In genomic region chr9:123063172-123063508, GRCh38 we compare ENCODE assay signal across 23 cellular contexts. TPM values are rescaled to one million over a fixed set of nuclear protein-coding genes. Genes with fewer than 3 reads are reported as not detected.
DNase-seq lines count a peak whose midpoint lies in the region; TF ChIP-seq lines count a peak whose summit lies in the region.
"Had no signal": no experiment of that assay in that cellular context is flagged by ENCODE, and none has a peak within 500 bp of the region (broad histone marks: within the 10 kb centered on the region; RNA-seq: fewer than 3 reads in every experiment).

No MANE protein-coding gene starts in this region.

- H3K18ac ChIP-seq in mesenchymal stem cell (ENCODE audit: low read depth in 1 of 2, low read length in 2 of 2) = no peak overlapping the region

- H2BK5ac ChIP-seq in mesenchymal stem cell (ENCODE audit: low read depth, low read length, poor library complexity, severe bottlenecking) = no peak overlapping the region

- peaks cover 22 to 31% (median 26%) of the 10 kb centered on the region in 3 donors for H3K36me3 Mint-ChIP-seq in immature natural killer cell

- H2AFZ ChIP-seq in mesenchymal stem cell (ENCODE audit: low read depth, low read length) = no peak overlapping the region

- DNase-seq in AG09309 (ENCODE audit: low read depth) (peak; percentile 35), NCI-H226 (peak; percentile 51), cardiac fibroblast (ENCODE audit: low read depth in 2 of 2) (peak; percentile 42 to 55), mesenchymal stem cell (peak; percentile 35), erythroblast (lab: John Stamatoyannopoulos, UW) (no peak), GF-D8 (lab: John Stamatoyannopoulos, UW) (no peak), NCI-H446 (lab: John Stamatoyannopoulos, UW) (no peak), immature natural killer cell (no peak)
- DNase-seq: ACHN; activated T-cell treated with anti-CD3 and anti-CD28 coated beads, Interleukin-2, amount 50 U/mL, for 48 hours; effector memory CD8-positive, alpha-beta T cell; foreskin melanocyte; H9; NCI-H1048; NCI-H748 treated with DMSO at 0.1 percent for 48 hours; OCI-M1; retina; SHP77 treated with DMSO at 0.1 percent for 48 hours; trophoblast cell had no signal

- no peak overlapping the region for H3K4ac ChIP-seq in mesenchymal stem cell (ENCODE audit: low read depth in 1 of 2, low read length in 2 of 2)

- peaks cover 2 to 47% of the 10 kb centered on the region in 2 experiments for H3K36me3 ChIP-seq in mesenchymal stem cell (ENCODE audit: control insufficient read depth in 1 of 2, insufficient read depth in 2 of 2, low read depth in 1 of 2, low read length in 2 of 2)

- no peaks in the 10 kb centered on the region for H3K4me1 Mint-ChIP-seq in immature natural killer cell
- H3K4me1 Mint-ChIP-seq: activated naive CD4-positive, alpha-beta T cell treated with anti-CD3 and anti-CD28 coated beads, Interleukin-2, amount 50 U/mL, for 24 hours; central memory CD8-positive, alpha-beta T cell had no signal

- H2AK5ac ChIP-seq in mesenchymal stem cell (ENCODE audit: low read length, severe bottlenecking) = no peak overlapping the region

- H3K27ac ChIP-seq in mesenchymal stem cell (ENCODE audit: low read length, poor library complexity, severe bottlenecking) = peak overlapping the region; percentile 61
- H3K27ac ChIP-seq: KMS-11 had no signal

- H2BK12ac ChIP-seq in mesenchymal stem cell (ENCODE audit: low read length in 2 of 2) = no peak overlapping the region

- no peak overlapping the region for H3K27ac Mint-ChIP-seq in immature natural killer cell
- H3K27ac Mint-ChIP-seq: activated naive CD4-positive, alpha-beta T cell treated with anti-CD3 and anti-CD28 coated beads, Interleukin-2, amount 50 U/mL, for 24 hours; effector memory CD8-positive, alpha-beta T cell; mesothelial cell of epicardium had no signal

- no peak overlapping the region for H4K8ac ChIP-seq in mesenchymal stem cell (ENCODE audit: low read length)

- H4K91ac ChIP-seq in mesenchymal stem cell (ENCODE audit: low read length) = no peak overlapping the region

- H3K4me1 ChIP-seq in mesenchymal stem cell (ENCODE audit: control insufficient read depth, insufficient read depth, low read depth, low read length) = peaks cover 5% of the 10 kb centered on the region

- no peak overlapping the region for H2BK15ac ChIP-seq in mesenchymal stem cell (ENCODE audit: low read depth, poor library complexity, severe bottlenecking)

- peaks cover 0 to 6% (median 0%) of the 10 kb centered on the region in 3 donors for H3K27me3 Mint-ChIP-seq in immature natural killer cell (ENCODE audit: low read depth in 3 of 3)
- H3K27me3 Mint-ChIP-seq: activated naive CD4-positive, alpha-beta T cell treated with anti-CD3 and anti-CD28 coated beads, Interleukin-2, amount 50 U/mL, for 24 hours; central memory CD8-positive, alpha-beta T cell; effector memory CD8-positive, alpha-beta T cell had no signal

- peaks cover 10% of the 10 kb centered on the region for H3K79me1 ChIP-seq in mesenchymal stem cell (replicated peaks; ENCODE audit: low read length, poor library complexity, severe bottlenecking)

- no peaks in the 10 kb centered on the region for H3K27me3 ChIP-seq in mesenchymal stem cell (ENCODE audit: control insufficient read depth in 1 of 2, insufficient read depth in 1 of 2, low read length in 2 of 2)

- no peaks in the 10 kb centered on the region for H3K9me3 ChIP-seq in mesenchymal stem cell (ENCODE audit: control insufficient read depth, low read length)

- no peak overlapping the region for H3K9ac ChIP-seq in mesenchymal stem cell (ENCODE audit: low read length)
- H3K9ac ChIP-seq: KMS-11 had no signal

- no peak overlapping the region for H3K23ac ChIP-seq in mesenchymal stem cell (ENCODE audit: low read length in 2 of 2)

- no peak overlapping the region for H3K4me3 ChIP-seq in AG09309 (ENCODE audit: control insufficient read depth, low read depth, low read length)
- H3K4me3 ChIP-seq in cardiac fibroblast (replicated peaks in 1 of 2; ENCODE audit: low read depth in 2 of 2, low read length in 2 of 2) = no peak overlapping the region
- H3K4me3 ChIP-seq in mesenchymal stem cell (ENCODE audit: insufficient read depth in 1 of 2, low read depth in 1 of 2, low read length in 2 of 2) = no peak overlapping the region

- H3K4me3 Mint-ChIP-seq in immature natural killer cell = no peak overlapping the region
- H3K4me3 Mint-ChIP-seq: activated naive CD4-positive, alpha-beta T cell treated with anti-CD3 and anti-CD28 coated beads, Interleukin-2, amount 50 U/mL, for 24 hours; central memory CD8-positive, alpha-beta T cell; effector memory CD8-positive, alpha-beta T cell; H9; mesothelial cell of epicardium had no signal

- TF ChIP-seq CTCF in AG09309 (IDR thresholded peaks at IDR 0.05; ENCODE audit: control insufficient read depth, insufficient read depth, low read depth, low read length, missing control alignments) (no peak), cardiac fibroblast (IDR thresholded peaks at IDR 0.05; ENCODE audit: low read depth, low read length) (no peak)

- TF ChIP-seq POLR2A in erythroblast (IDR thresholded peaks at IDR 0.05; ENCODE audit: low read length) = no peak

- no peaks in the 10 kb centered on the region for H3K9me3 Mint-ChIP-seq in immature natural killer cell
- H3K9me3 Mint-ChIP-seq: activated naive CD4-positive, alpha-beta T cell treated with anti-CD3 and anti-CD28 coated beads, Interleukin-2, amount 50 U/mL, for 24 hours; central memory CD8-positive, alpha-beta T cell; effector memory CD8-positive, alpha-beta T cell; H9; mesothelial cell of epicardium had no signal

- no peak overlapping the region for H2BK120ac ChIP-seq in mesenchymal stem cell (ENCODE audit: low read depth, low read length)

- no peak overlapping the region for H3K4me2 ChIP-seq in mesenchymal stem cell (ENCODE audit: low read length, poor library complexity, severe bottlenecking)
- H3K4me2 ChIP-seq: KMS-11 had no signal

- no peak overlapping the region for H3K14ac ChIP-seq in mesenchymal stem cell (ENCODE audit: low read length in 2 of 2)

- no CpG with 5 or more reads among the region's 2 CpGs for WGBS in mesenchymal stem cell

RNA-seq across cellular contexts. Expression of gene GPR21, which starts 29.7 kb away (rescaled TPM):
- not detected for polyA plus RNA-seq in mesenchymal stem cell (2013, experiment 1 of 2)
- not detected for polyA plus RNA-seq in mesenchymal stem cell (2013, experiment 2 of 2)
- not detected for polyA plus RNA-seq in immature natural killer cell

Comparison
In these comparisons a context has a peak if more than half of its experiments do, and no peak if none do; other contexts are left out.
1. DNase-seq: peak in AG09309 (single experiment), NCI-H226 (single experiment), cardiac fibroblast (2 of 2) and mesenchymal stem cell (single experiment); none in erythroblast (0 of 2), GF-D8 (single experiment), NCI-H446 (0 of 2) and immature natural killer cell (0 of 3).